ENCODE assay signal across 14 cellular contexts in genomic region chr11:12848413-12848812, GRCh38.
DNase-seq lines count a peak whose midpoint lies in the region; ATAC-seq and TF ChIP-seq lines count a peak whose summit lies in the region.
"Had no signal": no experiment of that assay in that cellular context is flagged by ENCODE, and none has a peak within 500 bp of the region (broad histone marks: within the 10 kb centered on the region; RNA-seq: fewer than 3 reads in every experiment).

No MANE protein-coding gene starts in this region.

- no peak overlapping the region for H3K4me3 Mint-ChIP-seq in brain
- H3K4me3 Mint-ChIP-seq: CD14-positive monocyte; CD8-positive, alpha-beta T cell had no signal

- TF ChIP-seq POLR2A in uterus (IDR thresholded peaks at IDR 0.05) = no peak

- no peak for DNase-seq in DMS 273 (lab: John Stamatoyannopoulos, UW; ENCODE audit: unreplicated experiment)
- no peak for DNase-seq in uterus
- DNase-seq: CD8-positive, alpha-beta T cell; COR-L47; DND-41; GDM1; HCEC 1CT had no signal

- H3K4me1 Mint-ChIP-seq in brain = peaks cover 67% of the 10 kb centered on the region
- H3K4me1 Mint-ChIP-seq: CD14-positive monocyte had no signal

- intact Hi-C loops in uterus (cut with DNase I; ENCODE audit: low total_unique reads) = no loop called here

- TF ChIP-seq CTCF in HEK293 (tag by site-specific recombination; IDR thresholded peaks at IDR 0.05) (no peak), KMS-11 (conservative IDR thresholded peaks at IDR 0.05; ENCODE audit: low read depth, low read length) (no peak), brain (conservative IDR thresholded peaks at IDR 0.05) (no peak), uterus (IDR thresholded peaks at IDR 0.05) (no peak)

- ATAC-seq in GM21360 (IDR thresholded peaks at IDR 0.05; ENCODE audit: unreplicated experiment) = no peak
- ATAC-seq: CD8-positive, alpha-beta T cell had no signal

- CTCF ChIA-PET in HEK293 (lab: Yijun Ruan, JAX) = no interaction called here

- H2AFZ ChIP-seq in KMS-11 (ENCODE audit: low read depth) = no peak overlapping the region

- POLR2A ChIA-PET in HEK293 (lab: Yijun Ruan, JAX) = no interaction called here

- H3K36me3 ChIP-seq in HEK293 (ENCODE audit: control insufficient read depth in 2 of 2, insufficient read depth in 1 of 2, low read length in 2 of 2) (no peaks in the 10 kb centered on the region), KMS-11 (ENCODE audit: insufficient read depth) (no peaks in the 10 kb centered on the region), skeletal muscle tissue (ENCODE audit: control insufficient read depth in 3 of 3, insufficient read depth in 3 of 3, low read length in 3 of 3) (no peaks in the 10 kb centered on the region), uterus (no peaks in the 10 kb centered on the region)

- peaks cover 11% of the 10 kb centered on the region for H3K36me3 Mint-ChIP-seq in brain
- H3K36me3 Mint-ChIP-seq: CD14-positive monocyte; CD8-positive, alpha-beta T cell had no signal

- peaks cover 0 to 6% (median 0%) of the 10 kb centered on the region in 5 experiments for H3K9me3 Mint-ChIP-seq in brain
- H3K9me3 Mint-ChIP-seq: CD14-positive monocyte; CD8-positive, alpha-beta T cell had no signal

- H3K27ac ChIP-seq in HEK293 (ENCODE audit: extremely low read depth, low read depth, low read length) (no peak overlapping the region), KMS-11 (peak overlapping the region; percentile 23; the same call in 1 of the 2 replicates), skeletal muscle tissue (ENCODE audit: low read depth, low read length) (peak overlapping the region; percentile 69), uterus (no peak overlapping the region)
- H3K27ac ChIP-seq: HL-60 had no signal

- peaks cover 65% of the 10 kb centered on the region for H3K79me2 ChIP-seq in KMS-11 (ENCODE audit: insufficient read depth, low read depth)

- H3K9me3 ChIP-seq in HEK293 (ENCODE audit: control insufficient read depth, insufficient read depth, low read depth, low read length) (no peaks in the 10 kb centered on the region), skeletal muscle tissue (ENCODE audit: control insufficient read depth in 3 of 3, low read length in 3 of 3) (no peaks in the 10 kb centered on the region), uterus (no peaks in the 10 kb centered on the region)

- H3K4me3 ChIP-seq in HEK293 (ENCODE audit: low read depth, low read length) (no peak overlapping the region), KMS-11 (IDR thresholded peaks at IDR 0.05; ENCODE audit: insufficient read depth, low read depth, low read length) (no peak overlapping the region), skeletal muscle tissue (ENCODE audit: low read length in 3 of 3) (no peak overlapping the region), uterus (no peak overlapping the region)

- H3K27me3 ChIP-seq in KMS-11 (ENCODE audit: insufficient read depth, low read depth) = no peaks in the 10 kb centered on the region
- no peaks in the 10 kb centered on the region for H3K27me3 ChIP-seq in skeletal muscle tissue (ENCODE audit: control insufficient read depth in 3 of 3, insufficient read depth in 3 of 3, low read length in 3 of 3)
- H3K27me3 ChIP-seq in uterus = no peaks in the 10 kb centered on the region

- no peak overlapping the region for H3K9ac ChIP-seq in KMS-11
- H3K9ac ChIP-seq in skeletal muscle tissue (ENCODE audit: low read depth in 1 of 3, low read length in 3 of 3) = no peak overlapping the region

- H3K4me1 ChIP-seq in HEK293 (ENCODE audit: control insufficient read depth, insufficient read depth, low read length) = 0 out of 2 replicates have a peak, but pooled peaks cover 2% of the 10 kb centered on the region
- peaks cover 78% of the 10 kb centered on the region for H3K4me1 ChIP-seq in KMS-11 (ENCODE audit: low read depth, poor library complexity, severe bottlenecking)
- H3K4me1 ChIP-seq in skeletal muscle tissue (ENCODE audit: control insufficient read depth in 3 of 3, insufficient read depth in 3 of 3, low read length in 3 of 3) = peaks cover 39 to 50% (median 49%) of the 10 kb centered on the region in 3 donors
- H3K4me1 ChIP-seq in uterus = peaks cover 0 to 7% of the 10 kb centered on the region in 2 donors

- H3K27me3 Mint-ChIP-seq in brain = no peaks in the 10 kb centered on the region

- H3K4me2 ChIP-seq in KMS-11 = peak overlapping the region; percentile 14; the same call in 1 of the 2 replicates

- peak overlapping the region in 3 of 5 experiments; percentile 27 to 98 (median 77) for H3K27ac Mint-ChIP-seq in brain
- H3K27ac Mint-ChIP-seq: CD14-positive monocyte; CD8-positive, alpha-beta T cell had no signal

- H4K20me1 ChIP-seq in KMS-11 (ENCODE audit: insufficient read depth) = peaks cover 10% of the 10 kb centered on the region; the same call in 1 of the 2 replicates

TF ChIP-seq in HEK293, 187 proteins besides CTCF, POLR2A, EP300 and RAD21:
- no peak for TF ChIP-seq ZNF18 (tag by site-specific recombination; IDR thresholded peaks at IDR 0.05)
- no peak for TF ChIP-seq ZNF223 (tag by site-specific recombination; IDR thresholded peaks at IDR 0.05)
- TF ChIP-seq SP7 (tag by site-specific recombination; IDR thresholded peaks at IDR 0.05) = no peak
- 0 out of 2 replicates have a peak, but pooled peaks have one; percentile 21 for TF ChIP-seq ZNF121 (tag by site-specific recombination; IDR thresholded peaks at IDR 0.05)
- TF ChIP-seq ZNF24 (tag by site-specific recombination; IDR thresholded peaks at IDR 0.05) = no peak
- TF ChIP-seq ZNF768 (tag by site-specific recombination; IDR thresholded peaks at IDR 0.05) = no peak
TF ChIP-seq in HEK293: peak in this region for 1.

Comparison
In these comparisons a context has a peak if more than half of its experiments do, and no peak if none do; other contexts are left out.
1. H3K27ac ChIP-seq: peak in KMS-11 (single experiment) and skeletal muscle tissue (single experiment); none in HEK293 (single experiment) and uterus (0 of 2).